In genomic region chr14:29724991-29725390, GRCh38 we compare ENCODE assay signal across 12 cellular contexts.
A peak's percentile ranks its signal among the peaks of the same experiment; 100 is the strongest.
DNase-seq lines count a peak whose midpoint lies in the region; FAIRE-seq lines count a peak whose summit lies in the region.
"Had no signal": no experiment of that assay in that cellular context is flagged by ENCODE, and none has a peak within 500 bp of the region (broad histone marks: within the 10 kb centered on the region; RNA-seq: fewer than 3 reads in every experiment).

No MANE protein-coding gene starts in this region.

- no peak for FAIRE-seq in GM19239 (lab: Jason Lieb, UNC)

- H3K4me1 Mint-ChIP-seq in activated naive CD8-positive, alpha-beta T cell treated with anti-CD3 and anti-CD28 coated beads for 36 hours: no peaks in the 10 kb centered on the region
- H3K4me1 Mint-ChIP-seq: B cell, memory B cell had no signal

- H3K27me3 Mint-ChIP-seq in activated naive CD8-positive, alpha-beta T cell treated with anti-CD3 and anti-CD28 coated beads for 36 hours: no peaks in the 10 kb centered on the region
- H3K27me3 Mint-ChIP-seq: B cell, memory B cell had no signal

- H3K36me3 Mint-ChIP-seq in activated naive CD8-positive, alpha-beta T cell treated with anti-CD3 and anti-CD28 coated beads for 36 hours: no peaks in the 10 kb centered on the region
- H3K36me3 Mint-ChIP-seq: memory B cell had no signal

- peaks cover 2% of the 10 kb centered on the region for H3K9me3 Mint-ChIP-seq in activated naive CD8-positive, alpha-beta T cell treated with anti-CD3 and anti-CD28 coated beads for 36 hours
- H3K9me3 Mint-ChIP-seq: memory B cell had no signal

- peak; percentile 35 for DNase-seq in A172 (ENCODE audit: low spot score)
- peak; percentile 18 for DNase-seq in HuH-7.5 (ENCODE audit: low spot score)
- peak; percentile 3 for DNase-seq in SW480 (ENCODE audit: low spot score)
- DNase-seq in iris pigment epithelial cell (ENCODE audit: low read depth): peak; percentile 62
- DNase-seq in GM19238 (ENCODE audit: insufficient read length, low spot score): no peak
- no peak for DNase-seq in activated naive CD8-positive, alpha-beta T cell treated with anti-CD3 and anti-CD28 coated beads for 36 hours
- no peak for DNase-seq in activated CD4-positive, alpha-beta T cell treated with anti-CD3 and anti-CD28 coated beads, Interleukin-2, amount 50 U/mL, for 48 hours
- no peak for DNase-seq in GM19239 (ENCODE audit: insufficient read length, low spot score)
- DNase-seq: amygdala, NCI-H1930 had no signal

- no peak overlapping the region for H3K4me3 Mint-ChIP-seq in activated naive CD8-positive, alpha-beta T cell treated with anti-CD3 and anti-CD28 coated beads for 36 hours
- H3K4me3 Mint-ChIP-seq: B cell, memory B cell had no signal

- H3K27ac Mint-ChIP-seq in activated naive CD8-positive, alpha-beta T cell treated with anti-CD3 and anti-CD28 coated beads for 36 hours: no peak overlapping the region
- H3K27ac Mint-ChIP-seq: B cell, memory B cell had no signal

Comparison
In these comparisons a context has a peak if more than half of its experiments do, and no peak if none do; other contexts are left out.
1. DNase-seq: peak in A172 (single experiment), HuH-7.5 (single experiment), SW480 (single experiment) and iris pigment epithelial cell (single experiment); none in GM19238 (single experiment), activated naive CD8-positive, alpha-beta T cell treated with anti-CD3 and anti-CD28 coated beads for 36 hours (single experiment), activated CD4-positive, alpha-beta T cell treated with anti-CD3 and anti-CD28 coated beads, Interleukin-2, amount 50 U/mL, for 48 hours (0 of 2) and GM19239 (single experiment).